In genomic region chr18:5518899-5519371, GRCh38 we compare ENCODE assay signal across 1 cellular context.
TF ChIP-seq lines count a peak whose summit lies in the region.

No MANE protein-coding gene starts in this region.

TF ChIP-seq in HEK293, 187 proteins besides CTCF, POLR2A, EP300 and RAD21 (continued from another document and continues in another):
- no peak for TF ChIP-seq ZNF704 (tag by site-specific recombination; IDR thresholded peaks at IDR 0.05)
- peak; percentile 63 for TF ChIP-seq KLF8 (tag by site-specific recombination; IDR thresholded peaks at IDR 0.05)
- TF ChIP-seq OSR2 (tag by site-specific recombination; IDR thresholded peaks at IDR 0.05): peak; percentile 94
- no peak for TF ChIP-seq EGR2 (tag by site-specific recombination; IDR thresholded peaks at IDR 0.05; ENCODE audit: low read depth)
- no peak for TF ChIP-seq ZNF658 (tag by site-specific recombination; IDR thresholded peaks at IDR 0.05)
- TF ChIP-seq ZNF830 (tag by site-specific recombination; IDR thresholded peaks at IDR 0.05; ENCODE audit: low read depth): no peak
- TF ChIP-seq ZNF600 (tag by site-specific recombination; IDR thresholded peaks at IDR 0.05): no peak
- TF ChIP-seq SETDB1 (IDR thresholded peaks at IDR 0.05; ENCODE audit: insufficient read length, low read length): no peak
- TF ChIP-seq ZNF530 (tag by site-specific recombination; IDR thresholded peaks at IDR 0.05; ENCODE audit: low read depth): no peak
- no peak for TF ChIP-seq ZNF112 (tag by site-specific recombination; IDR thresholded peaks at IDR 0.05)
- TF ChIP-seq ZNF26 (tag by site-specific recombination; IDR thresholded peaks at IDR 0.05): no peak
- 0 out of 2 replicates have a peak, but pooled peaks have one; percentile 57 for TF ChIP-seq ZFP69B (tag by site-specific recombination; IDR thresholded peaks at IDR 0.05)
- no peak for TF ChIP-seq ZNF548 (tag by site-specific recombination; IDR thresholded peaks at IDR 0.05)
- TF ChIP-seq ZNF350 (tag by site-specific recombination; IDR thresholded peaks at IDR 0.05): no peak
- peak; percentile 98 for TF ChIP-seq ZNF629 (tag by site-specific recombination; IDR thresholded peaks at IDR 0.05)
- TF ChIP-seq ZBTB17 (tag by site-specific recombination; IDR thresholded peaks at IDR 0.05): no peak
- no peak for TF ChIP-seq ZNF473 (tag by site-specific recombination; IDR thresholded peaks at IDR 0.05)
- no peak for TF ChIP-seq ZNF433 (tag by site-specific recombination; IDR thresholded peaks at IDR 0.05; ENCODE audit: low read depth)
- no peak for TF ChIP-seq ZBTB6 (tag by site-specific recombination; IDR thresholded peaks at IDR 0.05)
- TF ChIP-seq KLF7 (tag by site-specific recombination; IDR thresholded peaks at IDR 0.05; ENCODE audit: borderline replicate concordance): no peak
- peak; percentile 88 for TF ChIP-seq INSM2 (tag by site-specific recombination; IDR thresholded peaks at IDR 0.05)
- TF ChIP-seq ZNF202 (tag by site-specific recombination; IDR thresholded peaks at IDR 0.05; ENCODE audit: borderline replicate concordance): no peak
- no peak for TF ChIP-seq ZNF423 (tag by site-specific recombination; IDR thresholded peaks at IDR 0.05)
- TF ChIP-seq ZNF324 (tag by site-specific recombination; IDR thresholded peaks at IDR 0.05): no peak
- TF ChIP-seq HOXC10 (CRISPR knock-in tag; IDR thresholded peaks at IDR 0.05): no peak
- TF ChIP-seq KLF10 (tag by site-specific recombination; IDR thresholded peaks at IDR 0.05): peak; percentile 73
- TF ChIP-seq ZNF140 (tag by site-specific recombination; IDR thresholded peaks at IDR 0.05): no peak
- peak; percentile 68 for TF ChIP-seq ZNF501 (tag by site-specific recombination; IDR thresholded peaks at IDR 0.05)
- TF ChIP-seq GLIS1 (tag by site-specific recombination; IDR thresholded peaks at IDR 0.05): peak; percentile 65
- no peak for TF ChIP-seq YY1 (tag by site-specific recombination; IDR thresholded peaks at IDR 0.05)
- TF ChIP-seq ZBTB21 (tag by site-specific recombination; IDR thresholded peaks at IDR 0.05): peak; percentile 92
- TF ChIP-seq ZNF785 (tag by site-specific recombination; IDR thresholded peaks at IDR 0.05): no peak
- TF ChIP-seq ZNF155 (tag by site-specific recombination; IDR thresholded peaks at IDR 0.05): no peak
- TF ChIP-seq ZNF488 (tag by site-specific recombination; IDR thresholded peaks at IDR 0.05): peak; percentile 35; the same call in 1 of the 2 replicates
- TF ChIP-seq ZEB2 (tag by site-specific recombination; IDR thresholded peaks at IDR 0.05): peak; percentile 97
- no peak for TF ChIP-seq ZNF48 (tag by site-specific recombination; IDR thresholded peaks at IDR 0.05)
- TF ChIP-seq ZNF426 (tag by site-specific recombination; IDR thresholded peaks at IDR 0.05): no peak
- TF ChIP-seq ZNF621 (tag by site-specific recombination; IDR thresholded peaks at IDR 0.05): no peak
- TF ChIP-seq REPIN1 (tag by site-specific recombination; IDR thresholded peaks at IDR 0.05; ENCODE audit: low read depth): no peak
- TF ChIP-seq ZNF555 (tag by site-specific recombination; conservative IDR thresholded peaks at IDR 0.05): no peak
- TF ChIP-seq ZNF544 (tag by site-specific recombination; IDR thresholded peaks at IDR 0.05): no peak
- TF ChIP-seq PRDM6 (tag by site-specific recombination; IDR thresholded peaks at IDR 0.05): peak; percentile 100
- TF ChIP-seq ZNF837 (tag by site-specific recombination; IDR thresholded peaks at IDR 0.05): no peak
- TF ChIP-seq ZNF121 (tag by site-specific recombination; IDR thresholded peaks at IDR 0.05): no peak
- no peak for TF ChIP-seq ZNF626 (tag by site-specific recombination; IDR thresholded peaks at IDR 0.05)
- TF ChIP-seq YY2 (tag by site-specific recombination; IDR thresholded peaks at IDR 0.05): no peak
- TF ChIP-seq ZNF354C (tag by site-specific recombination; IDR thresholded peaks at IDR 0.05; ENCODE audit: borderline replicate concordance, low read depth): no peak
- no peak for TF ChIP-seq TCF7L2 (IDR thresholded peaks at IDR 0.05; ENCODE audit: borderline replicate concordance, low read depth, low read length)
- TF ChIP-seq ATF2 (tag by site-specific recombination; IDR thresholded peaks at IDR 0.05; ENCODE audit: low read depth): peak; percentile 94
- TF ChIP-seq IKZF3 (tag by site-specific recombination; IDR thresholded peaks at IDR 0.05): peak; percentile 99
- no peak for TF ChIP-seq ZNF596 (tag by site-specific recombination; IDR thresholded peaks at IDR 0.05)
- no peak for TF ChIP-seq ZNF214 (tag by site-specific recombination; IDR thresholded peaks at IDR 0.05; ENCODE audit: borderline replicate concordance)
- 0 out of 2 replicates have a peak, but pooled peaks have one; percentile 20 for TF ChIP-seq ZNF10 (tag by site-specific recombination; IDR thresholded peaks at IDR 0.05)
- TF ChIP-seq ZNF585B (tag by site-specific recombination; IDR thresholded peaks at IDR 0.05): no peak
- peak; percentile 46; the same call in 1 of the 2 replicates for TF ChIP-seq ZNF558 (tag by site-specific recombination; IDR thresholded peaks at IDR 0.05)
- TF ChIP-seq ZNF664 (tag by site-specific recombination; IDR thresholded peaks at IDR 0.05): peak; percentile 97
- TF ChIP-seq ZNF692 (tag by site-specific recombination; IDR thresholded peaks at IDR 0.05): peak; percentile 85
- peak; percentile 71 for TF ChIP-seq ZBTB44 (tag by site-specific recombination; IDR thresholded peaks at IDR 0.05)
- TF ChIP-seq ZSCAN5A (tag by site-specific recombination; IDR thresholded peaks at IDR 0.05): no peak
